ENCODE assay signal across 4 cellular contexts in genomic region chr1:28572891-28573290, GRCh38. TPM values are rescaled to one million over a fixed set of nuclear protein-coding genes. Genes with fewer than 3 reads are reported as not detected.
"Had no signal": no experiment of that assay in that cellular context is flagged by ENCODE, and none has a peak within 500 bp of the region (broad histone marks: within the 10 kb centered on the region; RNA-seq: fewer than 3 reads in every experiment).

No MANE protein-coding gene starts in this region.

RNA-seq across cellular contexts. Expression of gene RAB42, which starts 19.2 kb away (rescaled TPM):
- total RNA-seq: activated CD8-positive, alpha-beta memory T cell treated with anti-CD3 and anti-CD28 coated beads for 36 hours; activated T-cell treated with anti-CD3 and anti-CD28 coated beads, Interleukin-2, amount 50 U/mL, for 4 hours; natural killer cell treated with Interleukin-12 subunit alpha and Interleukin-12 subunit beta and Interleukin-15 and Interleukin-18, amount 100 ng/mL, for 72 hours; T-helper 17 cell had no signal
